14 cellular contexts compared by ENCODE assay signal in genomic region chr10:79398642-79399041, GRCh38. TPM values are rescaled to one million over a fixed set of nuclear protein-coding genes. Genes with fewer than 3 reads are reported as not detected.
DNase-seq lines count a peak whose midpoint lies in the region; ATAC-seq, FAIRE-seq and TF ChIP-seq lines count a peak whose summit lies in the region.
"Had no signal": no experiment of that assay in that cellular context is flagged by ENCODE, and none has a peak within 500 bp of the region (broad histone marks: within the 10 kb centered on the region; RNA-seq: fewer than 3 reads in every experiment).

No MANE protein-coding gene starts in this region.

- in situ Hi-C loops in K562 (cut with MboI) = no loop called here

- TF ChIP-seq CTCF in K562 (IDR thresholded peaks at IDR 0.05 in 2 of 3, conservative IDR thresholded peaks at IDR 0.05 in 1 of 3; ENCODE audit: insufficient read depth in 2 of 3, low read depth in 1 of 3, low read length in 3 of 3) = no peak
- TF ChIP-seq CTCF in kidney (IDR thresholded peaks at IDR 0.05; ENCODE audit: borderline replicate concordance, extremely low read depth, insufficient read depth) = no peak

- POLR2A ChIA-PET in K562 (lab: Yijun Ruan, JAX) = interaction anchor here (1.2 to 2.8 kb wide), 3 partner anchors 7 to 36 kb away, joined by 5 to 11 read pairs (median 6); no protein-coding TSS in a partner anchor

- DNase-seq in K562 (ENCODE audit: extremely low read depth in 1 of 4, low spot score in 3 of 4) = no peak
- DNase-seq in kidney = no peak
- no peak for DNase-seq in NCI-H2029 (lab: John Stamatoyannopoulos, UW)
- DNase-seq in OCI-M1 (lab: John Stamatoyannopoulos, UW) = no peak
- DNase-seq: activated CD8-positive, alpha-beta memory T cell treated with anti-CD3 and anti-CD28 coated beads, Interleukin-2, amount 10 ng/mL, durations not matched to agents 7 days and 5 days; dermis blood vessel endothelial cell; DMS53; mammary epithelial cell; NCI-H1436; NCI-H748 treated with DMSO at 0.1 percent for 48 hours had no signal

- H4K20me1 ChIP-seq in BLaER1 treated with 17β-estradiol and CSF1 and Interleukin-3, amounts not matched to agents 10 nM and 100 nM = peaks cover 0 to 27% (median 0%) of the 10 kb centered on the region in 11 experiments; a peak in 4 of 22 replicates
- H4K20me1 ChIP-seq in K562 (replicated peaks; ENCODE audit: control insufficient read depth, insufficient read depth, low read length) = no peaks in the 10 kb centered on the region

- H3K36me3 ChIP-seq in BLaER1 treated with 17β-estradiol and CSF1 and Interleukin-3, amounts not matched to agents 10 nM and 100 nM = peaks cover 0 to 28% (median 2%) of the 10 kb centered on the region in 11 experiments; a peak in 10 of 22 replicates
- H3K36me3 ChIP-seq in K562 (ENCODE audit: control insufficient read depth, insufficient read depth, low read length) (no peaks in the 10 kb centered on the region), kidney (ENCODE audit: control insufficient read depth in 1 of 2, insufficient read depth in 2 of 2, low read length in 2 of 2) (peaks cover 0 to 3% of the 10 kb centered on the region in 2 donors), rectal smooth muscle tissue (ENCODE audit: control insufficient read depth, insufficient read depth, low read length) (peaks cover 3% of the 10 kb centered on the region)

- no peaks in the 10 kb centered on the region for H3K79me2 ChIP-seq in K562 (ENCODE audit: control insufficient read depth, insufficient read depth, low read length)

- TF ChIP-seq EP300 in K562 (IDR thresholded peaks at IDR 0.05; ENCODE audit: low read length) = no peak

- ATAC-seq in K562 (no peak), HG03520 (IDR thresholded peaks at IDR 0.05; ENCODE audit: unreplicated experiment) (no peak), GM19467 (IDR thresholded peaks at IDR 0.05; ENCODE audit: unreplicated experiment) (no peak)
- ATAC-seq: activated CD8-positive, alpha-beta memory T cell treated with anti-CD3 and anti-CD28 coated beads, Interleukin-2, amount 10 ng/mL, durations not matched to agents 7 days and 5 days had no signal

- peak overlapping the region in 6 of 10 experiments; percentile 11 to 54 (median 34); a peak in 9 of 20 replicates for H3K4me3 ChIP-seq in BLaER1 treated with 17β-estradiol and CSF1 and Interleukin-3, amounts not matched to agents 10 nM and 100 nM
- H3K4me3 ChIP-seq in K562 (no peak overlapping the region), kidney (ENCODE audit: low read length in 2 of 2) (no peak overlapping the region), rectal smooth muscle tissue (ENCODE audit: low read length) (peak overlapping the region; percentile 15)

- H3K9me1 ChIP-seq in K562 (ENCODE audit: control insufficient read depth, insufficient read depth, low read length) = no peaks in the 10 kb centered on the region

- TF ChIP-seq POLR2A in K562 (conservative IDR thresholded peaks at IDR 0.05) = no peak

- CTCF ChIA-PET in K562 (lab: Yijun Ruan, JAX; ENCODE audit: low intra/inter-chr PET ratio) = no interaction called here

- H3K4me1 ChIP-seq in BLaER1 treated with 17β-estradiol and CSF1 and Interleukin-3, amounts not matched to agents 10 nM and 100 nM = peaks cover 0 to 54% (median 12%) of the 10 kb centered on the region in 10 experiments
- H3K4me1 ChIP-seq in K562 (replicated peaks in 1 of 2; ENCODE audit: control insufficient read depth in 2 of 2, insufficient read depth in 2 of 2, low read length in 2 of 2) = peaks cover 27 to 46% of the 10 kb centered on the region in 2 experiments
- H3K4me1 ChIP-seq in kidney (ENCODE audit: control insufficient read depth in 1 of 2, insufficient read depth in 1 of 2, low read depth in 1 of 2, low read length in 2 of 2) = peaks cover 15 to 45% of the 10 kb centered on the region in 2 donors
- H3K4me1 ChIP-seq in rectal smooth muscle tissue (ENCODE audit: control insufficient read depth, insufficient read depth, low read length) = peaks cover 72% of the 10 kb centered on the region

- no peaks in the 10 kb centered on the region for H3K9me3 ChIP-seq in BLaER1 treated with 17β-estradiol and CSF1 and Interleukin-3, amounts not matched to agents 10 nM and 100 nM (replicated peaks in 1 of 11)
- H3K9me3 ChIP-seq in K562 (replicated peaks; ENCODE audit: control insufficient read depth, insufficient read depth, low read depth, low read length) (no peaks in the 10 kb centered on the region), kidney (ENCODE audit: control insufficient read depth in 1 of 2, low read length in 2 of 2) (no peaks in the 10 kb centered on the region)

- TF ChIP-seq RAD21 in K562 (CRISPR knock-in tag; conservative IDR thresholded peaks at IDR 0.05 in 1 of 2, IDR thresholded peaks at IDR 0.05 in 1 of 2) = no peak

- peak overlapping the region; percentile 4 to 79 (median 70); a peak in 15 of 22 replicates for H3K9ac ChIP-seq in BLaER1 treated with 17β-estradiol and CSF1 and Interleukin-3, amounts not matched to agents 10 nM and 100 nM
- H3K9ac ChIP-seq in K562 (ENCODE audit: insufficient read depth in 1 of 2, low read depth in 2 of 2, low read length in 2 of 2) = peak overlapping the region in 1 of 2 experiments; percentile 20; a peak in 1 of 4 replicates
- peak overlapping the region in 1 of 2 donors; percentile 22 for H3K9ac ChIP-seq in kidney (ENCODE audit: low read length in 2 of 2)
- peak overlapping the region; percentile 12 for H3K9ac ChIP-seq in rectal smooth muscle tissue (ENCODE audit: low read length)

- peak overlapping the region in 3 of 11 experiments; percentile 73 to 87 (median 85); a peak in 13 of 22 replicates for H3K4me2 ChIP-seq in BLaER1 treated with 17β-estradiol and CSF1 and Interleukin-3, amounts not matched to agents 10 nM and 100 nM
- H3K4me2 ChIP-seq in K562 (ENCODE audit: insufficient read depth, low read length) = no peak overlapping the region

- BruUV-seq in K562 (replicated peaks; lab: Mats Ljungman, UMichigan) = no TSS peak

- 70% methylated on average over 4 of the region's 4 CpGs for WGBS in K562 (ENCODE audit: insufficient coverage, low coverage, missing lambda C conversion rate)

- peak overlapping the region; percentile 50 to 85 (median 78); a peak in 19 of 22 replicates for H3K27ac ChIP-seq in BLaER1 treated with 17β-estradiol and CSF1 and Interleukin-3, amounts not matched to agents 10 nM and 100 nM
- no peak overlapping the region for H3K27ac ChIP-seq in K562 (ENCODE audit: extremely low read depth, low read depth, low read length)
- H3K27ac ChIP-seq in kidney (ENCODE audit: low read depth in 2 of 2, low read length in 2 of 2) = peak overlapping the region; percentile 86 to 89
- peak overlapping the region; percentile 96 for H3K27ac ChIP-seq in rectal smooth muscle tissue (ENCODE audit: low read depth, low read length)

- H2AFZ ChIP-seq in K562 (ENCODE audit: low read depth, low read length) = peak overlapping the region; percentile 96; the same call in 1 of the 2 replicates

- intact Hi-C loops in K562 (cut with micrococcal nuclease) (no loop called here), kidney (cut with DNase I) (no loop called here)

- H3K27me3 ChIP-seq in BLaER1 treated with 17β-estradiol and CSF1 and Interleukin-3, amounts not matched to agents 10 nM and 100 nM = no peaks in the 10 kb centered on the region
- H3K27me3 ChIP-seq in K562 (ENCODE audit: control insufficient read depth in 2 of 2, insufficient read depth in 2 of 2, low read length in 2 of 2) (no peaks in the 10 kb centered on the region), rectal smooth muscle tissue (ENCODE audit: control insufficient read depth, insufficient read depth, low read length) (no peaks in the 10 kb centered on the region)

- FAIRE-seq in K562 (lab: Jason Lieb, UNC) = no peak
- no peak for FAIRE-seq in kidney (lab: Jason Lieb, UNC)

TF ChIP-seq in K562, 482 proteins besides CTCF, POLR2A, EP300 and RAD21 (continues in another document):
- TF ChIP-seq ZNF583 (CRISPR knock-in tag; IDR thresholded peaks at IDR 0.05) = no peak

RNA-seq across cellular contexts. Expression of gene ZCCHC24, which starts 46.8 kb away (rescaled TPM):
- total RNA-seq in K562 (2011; cell fraction: chromatin; rRNA removed; ENCODE audit: low replicate concordance) = 4.0 and 6.3 TPM in 2 replicates
- 4.8 and 4.9 TPM in 2 replicates for total RNA-seq in K562 (2011; cell fraction: nucleolus; rRNA removed)
- total RNA-seq in K562 (2011; cell fraction: nucleoplasm; rRNA removed) = 4.4 and 6.7 TPM in 2 replicates
- 3.6 and 4.9 TPM in 2 replicates for total RNA-seq in K562 (2014; rRNA removed)
- 3.9 and 4.0 TPM in 2 replicates for total RNA-seq in K562 (2014; rRNA removed; fragmentation: Illumina TruSeq; extraction: Trizol)
- total RNA-seq in K562 (2015; rRNA removed; fragmentation: Illumina TruSeq; extraction: Trizol) = 5.5 and 5.7 TPM in 2 replicates
- total RNA-seq in K562 (2021) = 11.0 and 11.5 TPM in 2 replicates
- polyA plus RNA-seq in K562 (2011; rRNA removed) = 4.6 and 5.0 TPM in 2 replicates
- 4.7 and 8.4 TPM in 2 replicates for polyA plus RNA-seq in K562 (2011; cell fraction: cytosol; rRNA removed)
- 3.1 and 5.6 TPM in 2 replicates for polyA plus RNA-seq in K562 (2011; cell fraction: nucleus; rRNA removed)
- polyA plus RNA-seq in K562 (2012) = 6.8 and 12.0 TPM in 2 replicates
- 7.0 and 7.6 TPM in 2 replicates for polyA plus RNA-seq in K562 (2014; fragmentation: Illumina TruSeq; extraction: Trizol)
- under 1 TPM; 0.84 to 0.86 TPM for polyA plus RNA-seq in K562 (2014; fragmentation: Nextera tagmentation; extraction: Ambion mirVana)
- polyA plus RNA-seq in K562 (2014; rRNA removed) = 5.1 and 6.0 TPM in 2 replicates
- polyA minus RNA-seq in K562 (2011; rRNA and poly(A)+ RNA removed) = 3.4 and 4.7 TPM in 2 replicates
- polyA minus RNA-seq in K562 (2011; cell fraction: cytosol; rRNA and poly(A)+ RNA removed) = 6.1 and 6.4 TPM in 2 replicates
- polyA minus RNA-seq in K562 (2011; cell fraction: nucleus; rRNA and poly(A)+ RNA removed) = 3.0 TPM in 2 replicates
- 21.3 TPM for total RNA-seq in kidney
- 8.4 TPM for polyA plus RNA-seq in kidney (ENCODE audit: insufficient read depth, low read depth, low replicate concordance)

RNA-seq across cellular contexts. Expression of gene PPIF, which starts 51.4 kb away (rescaled TPM):
- total RNA-seq in K562 (2011; cell fraction: chromatin; rRNA removed; ENCODE audit: low replicate concordance) = 96.3 and 215 TPM in 2 replicates
- 144 and 155 TPM in 2 replicates for total RNA-seq in K562 (2011; cell fraction: nucleolus; rRNA removed)
- 118 and 119 TPM in 2 replicates for total RNA-seq in K562 (2011; cell fraction: nucleoplasm; rRNA removed)
- total RNA-seq in K562 (2014; rRNA removed) (53.4 and 69.8 TPM in 2 replicates), K562 (2014; rRNA removed; fragmentation: Illumina TruSeq; extraction: Trizol) (97.7 and 108 TPM in 2 replicates), K562 (2015; rRNA removed; fragmentation: Illumina TruSeq; extraction: Trizol) (117 and 119 TPM in 2 replicates), K562 (2021) (235 and 239 TPM in 2 replicates), kidney (36.7 TPM)
- polyA plus RNA-seq in K562 (2011; rRNA removed) (148 and 175 TPM in 2 replicates), K562 (2014; fragmentation: Illumina TruSeq; extraction: Trizol) (250 and 287 TPM in 2 replicates), K562 (2014; fragmentation: Nextera tagmentation; extraction: Ambion mirVana) (10 to 100 TPM; 40.9 to 51.1 TPM), K562 (2014; rRNA removed) (154 and 168 TPM in 2 replicates), kidney (ENCODE audit: insufficient read depth, low read depth, low replicate concordance) (120 TPM)
- 202 and 255 TPM in 2 replicates for polyA plus RNA-seq in K562 (2011; cell fraction: cytosol; rRNA removed)
- 198 and 337 TPM in 2 replicates for polyA plus RNA-seq in K562 (2011; cell fraction: nucleus; rRNA removed)
- 180 and 222 TPM in 2 replicates for polyA plus RNA-seq in K562 (2012)
- 91.8 and 131 TPM in 2 replicates for polyA minus RNA-seq in K562 (2011; rRNA and poly(A)+ RNA removed)
- 98.9 and 104 TPM in 2 replicates for polyA minus RNA-seq in K562 (2011; cell fraction: cytosol; rRNA and poly(A)+ RNA removed)
- polyA minus RNA-seq in K562 (2011; cell fraction: nucleus; rRNA and poly(A)+ RNA removed) = 116 and 136 TPM in 2 replicates

Comparison
In these comparisons a context has a peak if more than half of its experiments do, and no peak if none do; other contexts are left out.
1. H3K4me3 ChIP-seq: peak in BLaER1 treated with 17β-estradiol and CSF1 and Interleukin-3, amounts not matched to agents 10 nM and 100 nM (6 of 10) and rectal smooth muscle tissue (single experiment); none in K562 (single experiment) and kidney (0 of 2).